Comparison of ENCODE assay signal across 8 cellular contexts in the genomic region with DNA sequence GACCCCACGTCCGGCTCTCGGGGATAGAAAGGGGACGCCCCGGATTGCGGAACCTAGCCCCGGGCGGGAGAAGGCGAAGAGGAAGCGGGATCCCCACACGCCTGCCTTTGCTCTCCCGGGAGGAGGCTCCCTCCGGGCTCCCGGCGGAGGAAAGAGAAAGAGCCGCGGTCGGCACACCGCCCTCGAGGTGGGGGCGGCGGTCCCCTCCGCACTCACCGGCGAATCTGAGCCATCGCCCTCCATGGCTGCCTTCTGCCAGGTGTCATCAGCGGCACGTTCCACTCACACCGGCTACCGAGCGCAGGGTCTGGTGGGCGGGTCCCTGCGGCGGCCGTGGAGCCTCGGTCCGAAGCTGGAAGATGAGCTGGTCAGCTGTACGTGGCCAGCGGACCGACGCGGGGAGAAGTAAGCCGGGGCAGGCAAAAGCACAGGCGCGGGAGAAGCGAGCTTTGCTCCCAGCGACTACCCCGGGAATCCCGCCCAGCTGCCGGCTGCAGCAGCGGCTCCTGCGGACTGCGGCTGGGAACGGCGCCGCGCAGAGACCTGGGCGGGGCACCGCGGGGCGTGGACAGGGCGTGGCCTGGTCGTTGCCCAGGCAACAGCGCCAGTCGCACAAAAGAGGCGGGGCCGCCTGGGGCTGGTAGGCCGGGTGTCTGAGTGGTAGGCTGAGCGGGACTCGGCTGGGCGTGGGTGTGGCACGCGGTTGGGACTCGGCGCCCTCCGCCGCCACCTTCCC. TPM values are rescaled to one million over a fixed set of nuclear protein-coding genes. Genes with fewer than 3 reads are reported as not detected.
DNase-seq lines count a peak whose midpoint lies in the region; ATAC-seq, FAIRE-seq and TF ChIP-seq lines count a peak whose summit lies in the region.

A gene with protein sequence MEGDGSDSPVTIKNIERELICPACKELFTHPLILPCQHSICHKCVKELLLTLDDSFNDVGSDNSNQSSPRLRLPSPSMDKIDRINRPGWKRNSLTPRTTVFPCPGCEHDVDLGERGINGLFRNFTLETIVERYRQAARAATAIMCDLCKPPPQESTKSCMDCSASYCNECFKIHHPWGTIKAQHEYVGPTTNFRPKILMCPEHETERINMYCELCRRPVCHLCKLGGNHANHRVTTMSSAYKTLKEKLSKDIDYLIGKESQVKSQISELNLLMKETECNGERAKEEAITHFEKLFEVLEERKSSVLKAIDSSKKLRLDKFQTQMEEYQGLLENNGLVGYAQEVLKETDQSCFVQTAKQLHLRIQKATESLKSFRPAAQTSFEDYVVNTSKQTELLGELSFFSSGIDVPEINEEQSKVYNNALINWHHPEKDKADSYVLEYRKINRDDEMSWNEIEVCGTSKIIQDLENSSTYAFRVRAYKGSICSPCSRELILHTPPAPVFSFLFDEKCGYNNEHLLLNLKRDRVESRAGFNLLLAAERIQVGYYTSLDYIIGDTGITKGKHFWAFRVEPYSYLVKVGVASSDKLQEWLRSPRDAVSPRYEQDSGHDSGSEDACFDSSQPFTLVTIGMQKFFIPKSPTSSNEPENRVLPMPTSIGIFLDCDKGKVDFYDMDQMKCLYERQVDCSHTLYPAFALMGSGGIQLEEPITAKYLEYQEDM (minus strand): TSS at position 517 of the 736 bp plus-strand sequence. CDS start 274 bp downstream, at position 243.

- peaks cover 4% of the 10 kb centered on the region for H3K36me3 Mint-ChIP-seq in activated B cell treated with CpG ODN at 0.5 μM for 24 hours (ENCODE audit: low read depth)

- no peaks in the 10 kb centered on the region for H3K9me1 ChIP-seq in keratinocyte (ENCODE audit: control insufficient read depth, extremely low read depth, insufficient read depth, low read length)

- H3K27ac Mint-ChIP-seq in activated B cell treated with CpG ODN at 0.5 μM for 24 hours: peak within 1 kb of the TSS; percentile 69

- POLR2A ChIA-PET in activated B cell treated with CpG ODN at 0.5 μM for 24 hours (lab: Charles Lee): interaction anchor here (0.6 to 1.5 kb wide), 5 partner anchors 39 to 1652 kb away, joined by 3 to 12 read pairs (median 4); a partner anchor contains a TSS

- intact Hi-C loops in activated B cell treated with CpG ODN at 0.5 μM for 24 hours (cut with micrococcal nuclease): loop anchor here (1.0 to 10.0 kb wide), 9 partner anchors 11 to 1405 kb away; a partner anchor contains a TSS

- H3K79me2 ChIP-seq in keratinocyte (ENCODE audit: control insufficient read depth, insufficient read depth, low read length): no peaks in the 10 kb centered on the region

- H3K4me2 ChIP-seq in keratinocyte (ENCODE audit: control insufficient read depth, extremely low read depth, insufficient read depth, low read depth, low read length): peak within 1 kb of the TSS; percentile 89

- ATAC-seq in GM18909 (IDR thresholded peaks at IDR 0.05; ENCODE audit: poor library complexity, unreplicated experiment): peak; percentile 99
- peak; percentile 98 for ATAC-seq in HG03139 (IDR thresholded peaks at IDR 0.05; ENCODE audit: unreplicated experiment)
- peak; percentile 92 for ATAC-seq in activated B cell treated with CpG ODN at 0.5 μM for 24 hours (ENCODE audit: low read depth)

- no peaks in the 10 kb centered on the region for H4K20me1 ChIP-seq in keratinocyte (ENCODE audit: control insufficient read depth, extremely low read depth, insufficient read depth, low read length)

- peak within 1 kb of the TSS; percentile 79 to 96 (median 85) for H3K4me3 ChIP-seq in keratinocyte (ENCODE audit: control insufficient read depth in 2 of 3, extremely low read depth in 1 of 3, insufficient read depth in 2 of 3, low read depth in 1 of 3, low read length in 3 of 3)

- H3K27me3 Mint-ChIP-seq in activated B cell treated with CpG ODN at 0.5 μM for 24 hours: peaks cover 39% of the 10 kb centered on the region

- CTCF ChIA-PET in activated B cell treated with CpG ODN at 0.5 μM for 24 hours (lab: Charles Lee): no interaction called here

- no peaks in the 10 kb centered on the region for H3K36me3 ChIP-seq in keratinocyte (ENCODE audit: control insufficient read depth in 2 of 2, extremely low read depth in 1 of 2, insufficient read depth in 2 of 2, low read length in 2 of 2)

- H3K27ac ChIP-seq in caudate nucleus (ENCODE audit: low read depth, low read length) (peak within 1 kb of the TSS; percentile 62), keratinocyte (ENCODE audit: control insufficient read depth, insufficient read depth, low read length) (peak within 1 kb of the TSS; percentile 40)

- DNase-seq in AG08396 (ENCODE audit: low spot score) (peak; percentile 96), NCI-H2196 treated with DMSO at 0.1 percent for 48 hours (lab: John Stamatoyannopoulos, UW; ENCODE audit: unreplicated experiment) (peak; percentile 90), activated B cell treated with CpG ODN at 0.5 μM for 24 hours (peak; percentile 98), caudate nucleus (lab: John Stamatoyannopoulos, UW) (peak; percentile 16 to 96 (median 86)), keratinocyte (ENCODE audit: low read depth, low spot score) (peak; percentile 45)
- DNase-seq in stimulated activated CD4-positive, alpha-beta T cell treated with anti-CD3 and anti-CD28 coated beads, Interleukin-12 subunit alpha, Interleukin-12 subunit beta, amount 100 ng/mL, for 4 hours: peak; percentile 91

- peak within 1 kb of the TSS; percentile 77 for H3K9ac ChIP-seq in keratinocyte (ENCODE audit: control insufficient read depth, extremely low read depth, insufficient read depth, low read length)

- H3K4me1 ChIP-seq in keratinocyte (ENCODE audit: control insufficient read depth, extremely low read depth, insufficient read depth, low read length): peaks cover 12% of the 10 kb centered on the region

- H3K4me3 Mint-ChIP-seq in activated B cell treated with CpG ODN at 0.5 μM for 24 hours: peak within 1 kb of the TSS; percentile 92

- H3K9me3 ChIP-seq in keratinocyte (ENCODE audit: control insufficient read depth, low read depth, low read length): peaks cover 2% of the 10 kb centered on the region

- peak within 1 kb of the TSS; percentile 97 for H2AFZ ChIP-seq in keratinocyte (ENCODE audit: control insufficient read depth, low read length)

- FAIRE-seq in keratinocyte (lab: Jason Lieb, UNC): no peak

- TF ChIP-seq CTCF in activated B cell treated with CpG ODN at 0.5 μM for 24 hours (IDR thresholded peaks at IDR 0.05): no peak
- TF ChIP-seq CTCF in keratinocyte (optimal IDR thresholded peaks at IDR 0.05 in 1 of 3, IDR thresholded peaks at IDR 0.05 in 1 of 3, conservative IDR thresholded peaks at IDR 0.05 in 1 of 3; ENCODE audit: extremely low read depth in 1 of 3, insufficient read depth in 2 of 3, low read length in 3 of 3): peak in 2 of 3 experiments; percentile 33 to 51

- peaks cover 16% of the 10 kb centered on the region for H3K27me3 ChIP-seq in keratinocyte (ENCODE audit: control insufficient read depth, extremely low read depth, insufficient read depth, low read length)

- dilution Hi-C loops in keratinocyte (cut with MboI; ENCODE audit: extremely low pct_ligation_motif_present, low sequenced_read_pairs): no loop called here

- peaks cover 12% of the 10 kb centered on the region for H3K9me3 Mint-ChIP-seq in activated B cell treated with CpG ODN at 0.5 μM for 24 hours

- peaks cover 16% of the 10 kb centered on the region for H3K4me1 Mint-ChIP-seq in activated B cell treated with CpG ODN at 0.5 μM for 24 hours

RNA-seq across cellular contexts. Expression of the gene that starts here (rescaled TPM):
- total RNA-seq in activated B cell treated with CpG ODN at 0.5 μM for 24 hours: 7.5 and 8.9 TPM in 2 replicates
- polyA plus RNA-seq in keratinocyte: 2.0 to 2.4 TPM (median 2.2 TPM) in 3 replicates
- polyA plus RNA-seq in keratinocyte (2011; ENCODE audit: low read depth): 0.62 TPM
- polyA plus RNA-seq in keratinocyte (2011; cell fraction: cytosol; rRNA removed): 1.1 and 2.7 TPM in 2 replicates
- polyA plus RNA-seq in keratinocyte (2011; cell fraction: nucleus; rRNA removed): 2.3 and 3.8 TPM in 2 replicates
- polyA plus RNA-seq in keratinocyte (2012; ENCODE audit: low replicate concordance): 0.61 and 0.89 TPM in 2 replicates
- polyA minus RNA-seq in keratinocyte: 2.9 to 8.1 TPM (median 3.2 TPM) in 3 replicates
- 0.96 TPM for polyA minus RNA-seq in keratinocyte (2011; cell fraction: cytosol; rRNA and poly(A)+ RNA removed)
- 1.8 and 7.8 TPM in 2 replicates for polyA minus RNA-seq in keratinocyte (2011; cell fraction: nucleus; rRNA and poly(A)+ RNA removed)

Comparison
In these comparisons a context has a peak if more than half of its experiments do, and no peak if none do; other contexts are left out.
1. Peak in every context shown above with its lines: DNase-seq, ATAC-seq, H3K4me3 ChIP-seq and H3K27ac ChIP-seq.
2. DNase-seq: peak in every context shown above with its lines; median percentile 98 in activated B cell treated with CpG ODN at 0.5 μM for 24 hours; 96 in AG08396; 91 in stimulated activated CD4-positive, alpha-beta T cell treated with anti-CD3 and anti-CD28 coated beads, Interleukin-12 subunit alpha, Interleukin-12 subunit beta, amount 100 ng/mL, for 4 hours; 90 in NCI-H2196 treated with DMSO at 0.1 percent for 48 hours; 86 in caudate nucleus; 45 in keratinocyte.